Comparison of ENCODE assay signal across 8 cellular contexts in genomic region chr5:135578685-135579341, GRCh38. TPM values are rescaled to one million over a fixed set of nuclear protein-coding genes. Genes with fewer than 3 reads are reported as not detected.
DNase-seq lines count a peak whose midpoint lies in the region; ATAC-seq, FAIRE-seq and TF ChIP-seq lines count a peak whose summit lies in the region.

Gene CXCL14, minus strand, starts transcription at chr5:135578991. Its CDS starts 213 bp downstream, at chr5:135578778.

- TF ChIP-seq CTCF in Panc1 (IDR thresholded peaks at IDR 0.05) = no peak
- TF ChIP-seq CTCF in esophagus squamous epithelium (IDR thresholded peaks at IDR 0.05) = peak in 1 of 6 experiments; percentile 7
- TF ChIP-seq CTCF in neural cell (IDR thresholded peaks at IDR 0.05; ENCODE audit: poor library complexity, severe bottlenecking) = no peak

- TF ChIP-seq POLR2A in esophagus squamous epithelium (IDR thresholded peaks at IDR 0.05) = peak in 3 of 4 donors; percentile 39 to 71 (median 71)

- H3K27me3 ChIP-seq in Panc1 (ENCODE audit: control insufficient read depth, insufficient read depth, low read length) = peaks cover 29% of the 10 kb centered on the region
- peaks cover 0 to 89% (median 5%) of the 10 kb centered on the region in 4 donors for H3K27me3 ChIP-seq in esophagus squamous epithelium
- H3K27me3 ChIP-seq in neural cell (ENCODE audit: insufficient read depth, low read depth, low read length) = peaks cover 31% of the 10 kb centered on the region
- H3K27me3 ChIP-seq in Karpas-422 (ENCODE audit: low read length) = no peaks in the 10 kb centered on the region

- H2AFZ ChIP-seq in neural cell (ENCODE audit: low read depth, low read length) (no peak within 1 kb of the TSS), Karpas-422 (ENCODE audit: low read length) (no peak within 1 kb of the TSS)

- ATAC-seq in Panc1 = peak; percentile 71
- ATAC-seq in GM18867 (IDR thresholded peaks at IDR 0.05; ENCODE audit: unreplicated experiment) = no peak

- peak within 1 kb of the TSS; percentile 38 for H3K9ac ChIP-seq in neural cell (ENCODE audit: low read length)
- no peak within 1 kb of the TSS for H3K9ac ChIP-seq in Karpas-422 (ENCODE audit: low read length)

- CTCF ChIA-PET in Panc1 (lab: Charles Lee) = interaction anchor here (1.1 kb wide), 1 partner anchor 12 kb away, joined by 4 read pairs; no protein-coding TSS in a partner anchor

- no peak for TF ChIP-seq RAD21 in neural cell (conservative IDR thresholded peaks at IDR 0.05)

- in situ Hi-C loops in Panc1 (cut with HindIII; ENCODE audit: low pct_unique_long_range_greater_than_20kb, low sequenced_read_pairs) = no loop called here

- H3K9me2 ChIP-seq in neural cell (ENCODE audit: insufficient read depth, low read length) (no peaks in the 10 kb centered on the region), Karpas-422 (replicated peaks; ENCODE audit: insufficient read depth, low read length) (no peaks in the 10 kb centered on the region)

- 0% methylated on average over 31 of the region's 68 CpGs; no CpG with 5 or more reads in 1 of the 2 donors for WGBS in esophagus squamous epithelium, 2 donors

- H3K36me3 ChIP-seq in Panc1 (ENCODE audit: control insufficient read depth, insufficient read depth, low read length) = no peaks in the 10 kb centered on the region
- H3K36me3 ChIP-seq in esophagus squamous epithelium = no peaks in the 10 kb centered on the region
- no peaks in the 10 kb centered on the region for H3K36me3 ChIP-seq in neural cell (ENCODE audit: insufficient read depth, low read length)
- H3K36me3 ChIP-seq in Karpas-422 (ENCODE audit: insufficient read depth, low read length) = no peaks in the 10 kb centered on the region

- no peak for FAIRE-seq in RCC 7860 (lab: Jason Lieb, UNC)

- H3K4me1 ChIP-seq in Panc1 (ENCODE audit: control insufficient read depth, insufficient read depth, low read length) (peaks cover 3% of the 10 kb centered on the region; the same call in 1 of the 2 replicates), esophagus squamous epithelium (peaks cover 8 to 54% (median 11%) of the 10 kb centered on the region in 3 donors), Karpas-422 (ENCODE audit: low read length) (peaks cover 2% of the 10 kb centered on the region; the same call in 1 of the 2 replicates)

- no peak for TF ChIP-seq EP300 in neural cell (conservative IDR thresholded peaks at IDR 0.05; ENCODE audit: poor library complexity, severe bottlenecking)

- intact Hi-C loops in Panc1 (cut with micrococcal nuclease; ENCODE audit: unreplicated experiment) = no loop called here
- intact Hi-C loops in esophagus squamous epithelium (cut with DNase I) = no loop called here

- H3K79me2 ChIP-seq in neural cell (replicated peaks; ENCODE audit: insufficient read depth, low read length) (no peaks in the 10 kb centered on the region), Karpas-422 (ENCODE audit: low read length) (no peaks in the 10 kb centered on the region)

- no peaks in the 10 kb centered on the region for H4K20me1 ChIP-seq in neural cell (ENCODE audit: insufficient read depth)
- H4K20me1 ChIP-seq in Karpas-422 (ENCODE audit: insufficient read depth, low read depth, low read length) = no peaks in the 10 kb centered on the region

- POLR2A ChIA-PET in Panc1 (lab: Charles Lee) = no interaction called here

- H3K4me3 ChIP-seq in Panc1 (ENCODE audit: low read depth in 2 of 2, low read length in 2 of 2) (no peak within 1 kb of the TSS), esophagus squamous epithelium (peak within 1 kb of the TSS; percentile 51 to 71 (median 54)), neural cell (ENCODE audit: low read length) (peak within 1 kb of the TSS; percentile 66), Karpas-422 (ENCODE audit: low read length) (no peak within 1 kb of the TSS)

- peak; percentile 35 for DNase-seq in GOT3 (lab: John Stamatoyannopoulos, UW)
- DNase-seq in Panc1 (ENCODE audit: low read depth, low spot score) = no peak
- no peak for DNase-seq in esophagus squamous epithelium (lab: John Stamatoyannopoulos, UW)
- DNase-seq in NCI-H526 treated with DMSO at 0.1 percent for 48 hours (lab: John Stamatoyannopoulos, UW) = no peak
- no peak for DNase-seq in RCC 7860 (ENCODE audit: low spot score)
- DNase-seq in Karpas-422 = no peak

- H3K9me3 ChIP-seq in Panc1 (ENCODE audit: control insufficient read depth, insufficient read depth, low read depth, low read length) = no peaks in the 10 kb centered on the region
- H3K9me3 ChIP-seq in esophagus squamous epithelium = no peaks in the 10 kb centered on the region
- H3K9me3 ChIP-seq in neural cell (ENCODE audit: low read length) = no peaks in the 10 kb centered on the region
- no peaks in the 10 kb centered on the region for H3K9me3 ChIP-seq in Karpas-422 (ENCODE audit: low read length)

- H3K27ac ChIP-seq in Panc1 (ENCODE audit: low read length) (no peak within 1 kb of the TSS), esophagus squamous epithelium (peak within 1 kb of the TSS; percentile 72 to 75 (median 73)), neural cell (ENCODE audit: low read length) (no peak within 1 kb of the TSS), Karpas-422 (ENCODE audit: low read length) (no peak within 1 kb of the TSS)

- H3F3A ChIP-seq in neural cell (ENCODE audit: insufficient read depth, low read length, poor library complexity, severe bottlenecking) = no peaks in the 10 kb centered on the region

- H3K4me2 ChIP-seq in neural cell (ENCODE audit: low read length) = no peak within 1 kb of the TSS
- no peak within 1 kb of the TSS for H3K4me2 ChIP-seq in Karpas-422 (ENCODE audit: low read depth, low read length, poor library complexity, severe bottlenecking)

- no TSS peak for BruUV-seq in Panc1 (replicated peaks; lab: Mats Ljungman, UMichigan)

TF ChIP-seq in neural cell, 6 proteins besides CTCF, POLR2A, EP300 and RAD21:
- TF ChIP-seq MXI1 (conservative IDR thresholded peaks at IDR 0.05; ENCODE audit: poor library complexity, severe bottlenecking) = no peak
- TF ChIP-seq EZH2 (IDR thresholded peaks at IDR 0.05; ENCODE audit: borderline replicate concordance, insufficient read depth, low read length, poor library complexity, severe bottlenecking) = no peak
- no peak for TF ChIP-seq POLR2AphosphoS5 (IDR thresholded peaks at IDR 0.05)
- TF ChIP-seq REST (IDR thresholded peaks at IDR 0.05; ENCODE audit: borderline replicate concordance) = no peak
- TF ChIP-seq SMC3 (conservative IDR thresholded peaks at IDR 0.05; ENCODE audit: poor library complexity) = no peak
- TF ChIP-seq TAF1 (IDR thresholded peaks at IDR 0.05; ENCODE audit: low read depth) = no peak

RNA-seq across cellular contexts. Expression of gene CXCL14, which starts in this region (rescaled TPM):
- total RNA-seq in Panc1 (2021; ENCODE audit: unreplicated experiment) (not detected), esophagus squamous epithelium (100 to 1,000 TPM in 2 of 4 donors, 10 to 100 TPM in 2; 23.1 to 160 (median 95.4) TPM)
- polyA plus RNA-seq in Panc1 (2012; ENCODE audit: insufficient read length) = not detected
- polyA plus RNA-seq in neural cell = 1.1 TPM in 1 of 2 replicates, not detected in the other
- not detected in 2 replicates for polyA minus RNA-seq in neural cell
- not detected in 2 replicates for total RNA-seq in Karpas-422 (2014; rRNA removed; shearing (Covaris generic); ENCODE audit: low replicate concordance)

Comparison
In these comparisons a context has a peak if more than half of its experiments do, and no peak if none do; other contexts are left out.
1. RNA of gene CXCL14 (total RNA-seq): 23.1 to 160 TPM in esophagus squamous epithelium; not detected in Panc1 (single experiment) and not detected in Karpas-422; every median in the first group is over 10 times any median in the second.
2. Peak in ATAC-seq in Panc1; RNA of the gene not detected or under 1 TPM.
3. H3K27ac ChIP-seq: peak in esophagus squamous epithelium (4 of 4); none in Panc1 (single experiment), neural cell (single experiment) and Karpas-422 (single experiment).
4. H3K4me3 ChIP-seq: peak in esophagus squamous epithelium (4 of 4) and neural cell (single experiment); none in Panc1 (0 of 2) and Karpas-422 (single experiment).